9 cellular contexts compared by ENCODE assay signal in the genomic region with DNA sequence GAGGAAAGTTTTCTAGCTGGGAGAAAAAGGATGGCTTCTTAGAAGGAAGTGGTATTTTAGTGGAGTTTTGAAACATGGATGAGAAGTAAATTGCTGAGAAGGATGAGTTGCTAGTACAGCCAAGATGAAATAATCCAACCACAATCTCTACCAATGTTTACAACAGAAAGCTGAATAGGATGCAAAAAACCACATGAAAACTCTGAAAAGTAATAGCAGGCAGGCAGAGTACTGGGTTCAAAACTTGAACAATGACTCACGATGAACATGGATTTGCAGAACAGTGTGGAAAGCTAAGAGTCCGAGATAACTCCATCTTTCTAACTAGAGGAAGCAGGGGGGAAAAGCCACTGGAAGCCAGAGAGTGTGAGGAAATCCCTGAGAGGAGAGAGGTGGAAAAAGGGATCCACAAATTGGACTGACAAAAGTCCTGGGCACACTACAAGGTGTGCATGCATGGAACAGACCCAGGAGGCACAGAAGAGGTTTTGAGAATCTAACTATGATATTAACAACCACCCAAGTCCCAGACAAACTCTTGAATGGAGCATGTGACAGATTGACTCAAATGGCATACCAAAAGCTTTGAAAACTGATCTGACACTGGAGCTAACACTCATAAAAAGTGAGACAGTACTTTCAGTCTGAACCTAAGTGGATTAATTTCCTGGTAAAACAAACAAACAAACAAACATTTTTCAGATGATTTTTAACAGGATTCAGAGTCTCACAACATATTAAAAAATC.
DNase-seq lines count a peak whose midpoint lies in the region; ATAC-seq lines count a peak whose summit lies in the region.
"Had no signal": no experiment of that assay in that cellular context is flagged by ENCODE, and none has a peak within 500 bp of the region (broad histone marks: within the 10 kb centered on the region; RNA-seq: fewer than 3 reads in every experiment).

No MANE protein-coding gene starts in this region.

- peak; percentile 82 to 88 for ATAC-seq in activated T-cell treated with anti-CD3 and anti-CD28 coated beads, Interleukin-2, amount 50 U/mL, for 72 hours (replicated peaks in 1 of 2)
- peak; percentile 58 to 67 for ATAC-seq in naive thymus-derived CD8-positive, alpha-beta T cell

- no peaks in the 10 kb centered on the region for H3K27me3 Mint-ChIP-seq in IgD-negative memory B cell
- no peaks in the 10 kb centered on the region for H3K27me3 Mint-ChIP-seq in activated T-cell treated with anti-CD3 and anti-CD28 coated beads, Interleukin-2, amount 50 U/mL, for 72 hours (ENCODE audit: low read depth)
- H3K27me3 Mint-ChIP-seq in naive thymus-derived CD8-positive, alpha-beta T cell: no peaks in the 10 kb centered on the region

- H3K36me3 Mint-ChIP-seq in IgD-negative memory B cell: peaks cover 47% of the 10 kb centered on the region
- peaks cover 15 to 56% of the 10 kb centered on the region in 2 donors for H3K36me3 Mint-ChIP-seq in activated T-cell treated with anti-CD3 and anti-CD28 coated beads, Interleukin-2, amount 50 U/mL, for 72 hours (ENCODE audit: insufficient read depth in 2 of 2)
- peaks cover 16 to 34% (median 24%) of the 10 kb centered on the region in 3 donors for H3K36me3 Mint-ChIP-seq in naive thymus-derived CD8-positive, alpha-beta T cell

- peaks cover 2 to 6% (median 5%) of the 10 kb centered on the region in 3 donors for H3K9me3 Mint-ChIP-seq in IgD-negative memory B cell
- peaks cover 5% of the 10 kb centered on the region in 2 donors for H3K9me3 Mint-ChIP-seq in activated T-cell treated with anti-CD3 and anti-CD28 coated beads, Interleukin-2, amount 50 U/mL, for 72 hours
- peaks cover 0 to 25% (median 8%) of the 10 kb centered on the region in 9 donors for H3K9me3 Mint-ChIP-seq in naive thymus-derived CD8-positive, alpha-beta T cell

- H3K4me1 Mint-ChIP-seq in IgD-negative memory B cell: peaks cover 47 to 72% (median 72%) of the 10 kb centered on the region in 3 donors
- H3K4me1 Mint-ChIP-seq in activated T-cell treated with anti-CD3 and anti-CD28 coated beads, Interleukin-2, amount 50 U/mL, for 72 hours (ENCODE audit: low read depth): peaks cover 68% of the 10 kb centered on the region
- peaks cover 30 to 85% (median 62%) of the 10 kb centered on the region in 4 donors for H3K4me1 Mint-ChIP-seq in naive thymus-derived CD8-positive, alpha-beta T cell

- POLR2A ChIA-PET in naive thymus-derived CD8-positive, alpha-beta T cell (lab: Charles Lee): interaction anchor here (0.8 to 1.1 kb wide), 3 partner anchors 19 to 37 kb away, joined by 3 to 5 read pairs (median 4); no protein-coding TSS in a partner anchor

- DNase-seq in EH (ENCODE audit: low read depth) (peak; percentile 15), putamen (ENCODE audit: low spot score) (no peak), NCI-H2107 (lab: John Stamatoyannopoulos, UW) (no peak), NCI-H128 (lab: John Stamatoyannopoulos, UW; ENCODE audit: unreplicated experiment) (no peak)
- DNase-seq in activated T-cell treated with anti-CD3 and anti-CD28 coated beads, Interleukin-2, amount 50 U/mL, for 72 hours: no peak
- DNase-seq in naive thymus-derived CD8-positive, alpha-beta T cell: peak in 1 of 10 donors; percentile 47
- DNase-seq: activated CD4-positive, alpha-beta T cell treated with anti-CD3 and anti-CD28 coated beads, Interleukin-2, amount 50 U/mL, for 1 hour; NCI-H1694 treated with DMSO at 0.1 percent for 48 hours had no signal

- H3K4me3 Mint-ChIP-seq in IgD-negative memory B cell: peak overlapping the region in 3 of 4 donors; percentile 34 to 49 (median 37)
- peak overlapping the region in 1 of 2 donors; percentile 26 for H3K4me3 Mint-ChIP-seq in activated T-cell treated with anti-CD3 and anti-CD28 coated beads, Interleukin-2, amount 50 U/mL, for 72 hours
- H3K4me3 Mint-ChIP-seq in naive thymus-derived CD8-positive, alpha-beta T cell: peak overlapping the region in 9 of 10 donors; percentile 0 to 61 (median 31)

- peak overlapping the region; percentile 58 to 71 (median 62) for H3K27ac Mint-ChIP-seq in IgD-negative memory B cell
- H3K27ac Mint-ChIP-seq in activated T-cell treated with anti-CD3 and anti-CD28 coated beads, Interleukin-2, amount 50 U/mL, for 72 hours: peak overlapping the region; percentile 86
- H3K27ac Mint-ChIP-seq in naive thymus-derived CD8-positive, alpha-beta T cell: peak overlapping the region; percentile 41 to 89 (median 70)
